Comparison of ENCODE assay signal across 1 cellular context in the genomic region with DNA sequence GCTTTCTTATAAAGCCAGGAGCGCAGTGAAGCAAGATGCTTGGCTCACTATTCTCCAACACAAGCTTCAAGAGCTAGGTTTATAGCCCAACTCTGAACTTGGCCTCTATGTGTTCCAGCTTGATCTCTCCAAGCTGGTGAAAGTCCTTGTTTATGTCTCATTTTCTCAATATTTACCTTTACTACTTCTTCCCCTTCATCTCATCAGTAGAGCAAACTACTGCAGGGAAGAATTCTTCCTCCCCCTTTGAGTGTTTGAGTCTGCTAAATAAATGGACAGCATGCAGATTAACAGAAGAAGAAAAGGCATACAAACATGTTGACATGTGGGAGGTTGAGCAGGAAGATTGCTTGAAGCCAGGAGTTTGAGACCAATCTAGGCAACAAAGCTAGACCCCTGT.
TF ChIP-seq lines count a peak whose summit lies in the region.

No MANE protein-coding gene starts in this region.

TF ChIP-seq in HepG2, 621 proteins besides CTCF, POLR2A, EP300 and RAD21 (continued from another document and continues in another):
- TF ChIP-seq, protein P1, sequence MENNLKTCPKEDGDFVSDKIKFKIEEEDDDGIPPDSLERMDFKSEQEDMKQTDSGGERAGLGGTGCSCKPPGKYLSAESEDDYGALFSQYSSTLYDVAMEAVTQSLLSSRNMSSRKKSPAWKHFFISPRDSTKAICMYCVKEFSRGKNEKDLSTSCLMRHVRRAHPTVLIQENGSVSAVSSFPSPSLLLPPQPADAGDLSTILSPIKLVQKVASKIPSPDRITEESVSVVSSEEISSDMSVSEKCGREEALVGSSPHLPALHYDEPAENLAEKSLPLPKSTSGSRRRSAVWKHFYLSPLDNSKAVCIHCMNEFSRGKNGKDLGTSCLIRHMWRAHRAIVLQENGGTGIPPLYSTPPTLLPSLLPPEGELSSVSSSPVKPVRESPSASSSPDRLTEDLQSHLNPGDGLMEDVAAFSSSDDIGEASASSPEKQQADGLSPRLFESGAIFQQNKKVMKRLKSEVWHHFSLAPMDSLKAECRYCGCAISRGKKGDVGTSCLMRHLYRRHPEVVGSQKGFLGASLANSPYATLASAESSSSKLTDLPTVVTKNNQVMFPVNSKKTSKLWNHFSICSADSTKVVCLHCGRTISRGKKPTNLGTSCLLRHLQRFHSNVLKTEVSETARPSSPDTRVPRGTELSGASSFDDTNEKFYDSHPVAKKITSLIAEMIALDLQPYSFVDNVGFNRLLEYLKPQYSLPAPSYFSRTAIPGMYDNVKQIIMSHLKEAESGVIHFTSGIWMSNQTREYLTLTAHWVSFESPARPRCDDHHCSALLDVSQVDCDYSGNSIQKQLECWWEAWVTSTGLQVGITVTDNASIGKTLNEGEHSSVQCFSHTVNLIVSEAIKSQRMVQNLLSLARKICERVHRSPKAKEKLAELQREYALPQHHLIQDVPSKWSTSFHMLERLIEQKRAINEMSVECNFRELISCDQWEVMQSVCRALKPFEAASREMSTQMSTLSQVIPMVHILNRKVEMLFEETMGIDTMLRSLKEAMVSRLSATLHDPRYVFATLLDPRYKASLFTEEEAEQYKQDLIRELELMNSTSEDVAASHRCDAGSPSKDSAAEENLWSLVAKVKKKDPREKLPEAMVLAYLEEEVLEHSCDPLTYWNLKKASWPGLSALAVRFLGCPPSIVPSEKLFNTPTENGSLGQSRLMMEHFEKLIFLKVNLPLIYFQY (CRISPR knock-in tag; IDR thresholded peaks at IDR 0.05; ENCODE audit: borderline replicate concordance): no peak
- TF ChIP-seq, protein P2, sequence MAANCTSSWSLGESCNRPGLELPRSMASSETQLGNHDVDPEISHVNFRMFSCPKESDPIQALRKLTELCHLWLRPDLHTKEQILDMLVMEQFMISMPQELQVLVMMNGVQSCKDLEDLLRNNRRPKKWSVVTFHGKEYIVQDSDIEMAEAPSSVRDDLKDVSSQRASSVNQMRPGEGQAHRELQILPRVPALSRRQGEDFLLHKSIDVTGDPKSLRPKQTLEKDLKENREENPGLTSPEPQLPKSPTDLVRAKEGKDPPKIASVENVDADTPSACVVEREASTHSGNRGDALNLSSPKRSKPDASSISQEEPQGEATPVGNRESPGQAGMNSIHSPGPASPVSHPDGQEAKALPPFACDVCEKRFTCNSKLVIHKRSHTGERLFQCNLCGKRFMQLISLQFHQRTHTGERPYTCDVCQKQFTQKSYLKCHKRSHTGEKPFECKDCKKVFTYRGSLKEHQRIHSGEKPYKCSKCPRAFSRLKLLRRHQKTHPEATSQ (CRISPR knock-in tag; IDR thresholded peaks at IDR 0.05; ENCODE audit: borderline replicate concordance): no peak
- TF ChIP-seq SALL1 (CRISPR knock-in tag; IDR thresholded peaks at IDR 0.05) (no peak), MAFG (CRISPR knock-in tag; IDR thresholded peaks at IDR 0.05) (no peak), ZNF652 (CRISPR knock-in tag; IDR thresholded peaks at IDR 0.05; ENCODE audit: borderline replicate concordance, low read depth) (no peak), TARDBP (CRISPR knock-in tag; IDR thresholded peaks at IDR 0.05) (0 out of 2 replicates have a peak, but pooled peaks have one; percentile 19), NCOA2 (CRISPR knock-in tag; IDR thresholded peaks at IDR 0.05) (peak; percentile 62; the same call in 1 of the 2 replicates), ZNF557 (CRISPR knock-in tag; IDR thresholded peaks at IDR 0.05) (no peak), CREM (IDR thresholded peaks at IDR 0.05) (peak; percentile 31; the same call in 1 of the 2 replicates), CREM (CRISPR knock-in tag; IDR thresholded peaks at IDR 0.05) (no peak), FOXA1 (IDR thresholded peaks at IDR 0.05) (no peak), FOXA1 (CRISPR knock-in tag; IDR thresholded peaks at IDR 0.05) (peak; percentile 4; the same call in 1 of the 2 replicates), TCF7 (IDR thresholded peaks at IDR 0.05; ENCODE audit: low read depth) (peak; percentile 48; the same call in 1 of the 2 replicates), ZNF549 (CRISPR knock-in tag; IDR thresholded peaks at IDR 0.05) (no peak), ZFP36L1 (CRISPR knock-in tag; IDR thresholded peaks at IDR 0.05) (no peak), SOX13 (IDR thresholded peaks at IDR 0.05) (no peak), SOX13 (CRISPR knock-in tag; conservative IDR thresholded peaks at IDR 0.05 in 1 of 2, IDR thresholded peaks at IDR 0.05 in 1 of 2) (peak in 1 of 2 experiments; percentile 20; a peak in 1 of 4 replicates), PHF8 (CRISPR knock-in tag; IDR thresholded peaks at IDR 0.05) (no peak), ZNF460 (CRISPR knock-in tag; IDR thresholded peaks at IDR 0.05; ENCODE audit: borderline replicate concordance) (no peak), ISL2 (CRISPR knock-in tag; IDR thresholded peaks at IDR 0.05) (peak; percentile 33; the same call in 1 of the 2 replicates), CENPT (CRISPR knock-in tag; IDR thresholded peaks at IDR 0.05; ENCODE audit: low read depth) (no peak), ZNF879 (CRISPR knock-in tag; IDR thresholded peaks at IDR 0.05) (no peak), PHF21A (CRISPR knock-in tag; IDR thresholded peaks at IDR 0.05) (peak; percentile 36; the same call in 1 of the 2 replicates), NFRKB (IDR thresholded peaks at IDR 0.05) (no peak), MIER3 (CRISPR knock-in tag; IDR thresholded peaks at IDR 0.05; ENCODE audit: borderline replicate concordance) (no peak), ZBTB21 (CRISPR knock-in tag; IDR thresholded peaks at IDR 0.05) (no peak), BCL6 (CRISPR knock-in tag; IDR thresholded peaks at IDR 0.05) (peak; percentile 63), ZNF7 (CRISPR knock-in tag; IDR thresholded peaks at IDR 0.05) (no peak), NFIC (IDR thresholded peaks at IDR 0.05; ENCODE audit: low read length) (peak; percentile 32; the same call in 1 of the 2 replicates)
- TF ChIP-seq, protein P3, sequence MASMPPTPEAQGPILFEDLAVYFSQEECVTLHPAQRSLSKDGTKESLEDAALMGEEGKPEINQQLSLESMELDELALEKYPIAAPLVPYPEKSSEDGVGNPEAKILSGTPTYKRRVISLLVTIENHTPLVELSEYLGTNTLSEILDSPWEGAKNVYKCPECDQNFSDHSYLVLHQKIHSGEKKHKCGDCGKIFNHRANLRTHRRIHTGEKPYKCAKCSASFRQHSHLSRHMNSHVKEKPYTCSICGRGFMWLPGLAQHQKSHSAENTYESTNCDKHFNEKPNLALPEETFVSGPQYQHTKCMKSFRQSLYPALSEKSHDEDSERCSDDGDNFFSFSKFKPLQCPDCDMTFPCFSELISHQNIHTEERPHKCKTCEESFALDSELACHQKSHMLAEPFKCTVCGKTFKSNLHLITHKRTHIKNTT (CRISPR knock-in tag; IDR thresholded peaks at IDR 0.05): no peak
- TF ChIP-seq, protein P4, sequence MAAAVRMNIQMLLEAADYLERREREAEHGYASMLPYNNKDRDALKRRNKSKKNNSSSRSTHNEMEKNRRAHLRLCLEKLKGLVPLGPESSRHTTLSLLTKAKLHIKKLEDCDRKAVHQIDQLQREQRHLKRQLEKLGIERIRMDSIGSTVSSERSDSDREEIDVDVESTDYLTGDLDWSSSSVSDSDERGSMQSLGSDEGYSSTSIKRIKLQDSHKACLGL (CRISPR knock-in tag; IDR thresholded peaks at IDR 0.05): no peak
- TF ChIP-seq, protein P5, sequence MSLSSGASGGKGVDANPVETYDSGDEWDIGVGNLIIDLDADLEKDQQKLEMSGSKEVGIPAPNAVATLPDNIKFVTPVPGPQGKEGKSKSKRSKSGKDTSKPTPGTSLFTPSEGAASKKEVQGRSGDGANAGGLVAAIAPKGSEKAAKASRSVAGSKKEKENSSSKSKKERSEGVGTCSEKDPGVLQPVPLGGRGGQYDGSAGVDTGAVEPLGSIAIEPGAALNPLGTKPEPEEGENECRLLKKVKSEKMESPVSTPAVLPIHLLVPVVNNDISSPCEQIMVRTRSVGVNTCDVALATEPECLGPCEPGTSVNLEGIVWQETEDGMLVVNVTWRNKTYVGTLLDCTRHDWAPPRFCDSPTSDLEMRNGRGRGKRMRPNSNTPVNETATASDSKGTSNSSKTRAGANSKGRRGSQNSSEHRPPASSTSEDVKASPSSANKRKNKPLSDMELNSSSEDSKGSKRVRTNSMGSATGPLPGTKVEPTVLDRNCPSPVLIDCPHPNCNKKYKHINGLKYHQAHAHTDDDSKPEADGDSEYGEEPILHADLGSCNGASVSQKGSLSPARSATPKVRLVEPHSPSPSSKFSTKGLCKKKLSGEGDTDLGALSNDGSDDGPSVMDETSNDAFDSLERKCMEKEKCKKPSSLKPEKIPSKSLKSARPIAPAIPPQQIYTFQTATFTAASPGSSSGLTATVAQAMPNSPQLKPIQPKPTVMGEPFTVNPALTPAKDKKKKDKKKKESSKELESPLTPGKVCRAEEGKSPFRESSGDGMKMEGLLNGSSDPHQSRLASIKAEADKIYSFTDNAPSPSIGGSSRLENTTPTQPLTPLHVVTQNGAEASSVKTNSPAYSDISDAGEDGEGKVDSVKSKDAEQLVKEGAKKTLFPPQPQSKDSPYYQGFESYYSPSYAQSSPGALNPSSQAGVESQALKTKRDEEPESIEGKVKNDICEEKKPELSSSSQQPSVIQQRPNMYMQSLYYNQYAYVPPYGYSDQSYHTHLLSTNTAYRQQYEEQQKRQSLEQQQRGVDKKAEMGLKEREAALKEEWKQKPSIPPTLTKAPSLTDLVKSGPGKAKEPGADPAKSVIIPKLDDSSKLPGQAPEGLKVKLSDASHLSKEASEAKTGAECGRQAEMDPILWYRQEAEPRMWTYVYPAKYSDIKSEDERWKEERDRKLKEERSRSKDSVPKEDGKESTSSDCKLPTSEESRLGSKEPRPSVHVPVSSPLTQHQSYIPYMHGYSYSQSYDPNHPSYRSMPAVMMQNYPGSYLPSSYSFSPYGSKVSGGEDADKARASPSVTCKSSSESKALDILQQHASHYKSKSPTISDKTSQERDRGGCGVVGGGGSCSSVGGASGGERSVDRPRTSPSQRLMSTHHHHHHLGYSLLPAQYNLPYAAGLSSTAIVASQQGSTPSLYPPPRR (CRISPR knock-in tag; IDR thresholded peaks at IDR 0.05; ENCODE audit: borderline replicate concordance): peak; percentile 27; the same call in 1 of the 2 replicates
- TF ChIP-seq, protein P6, sequence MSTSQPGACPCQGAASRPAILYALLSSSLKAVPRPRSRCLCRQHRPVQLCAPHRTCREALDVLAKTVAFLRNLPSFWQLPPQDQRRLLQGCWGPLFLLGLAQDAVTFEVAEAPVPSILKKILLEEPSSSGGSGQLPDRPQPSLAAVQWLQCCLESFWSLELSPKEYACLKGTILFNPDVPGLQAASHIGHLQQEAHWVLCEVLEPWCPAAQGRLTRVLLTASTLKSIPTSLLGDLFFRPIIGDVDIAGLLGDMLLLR (CRISPR knock-in tag; IDR thresholded peaks at IDR 0.05): no peak
- TF ChIP-seq, protein P7, sequence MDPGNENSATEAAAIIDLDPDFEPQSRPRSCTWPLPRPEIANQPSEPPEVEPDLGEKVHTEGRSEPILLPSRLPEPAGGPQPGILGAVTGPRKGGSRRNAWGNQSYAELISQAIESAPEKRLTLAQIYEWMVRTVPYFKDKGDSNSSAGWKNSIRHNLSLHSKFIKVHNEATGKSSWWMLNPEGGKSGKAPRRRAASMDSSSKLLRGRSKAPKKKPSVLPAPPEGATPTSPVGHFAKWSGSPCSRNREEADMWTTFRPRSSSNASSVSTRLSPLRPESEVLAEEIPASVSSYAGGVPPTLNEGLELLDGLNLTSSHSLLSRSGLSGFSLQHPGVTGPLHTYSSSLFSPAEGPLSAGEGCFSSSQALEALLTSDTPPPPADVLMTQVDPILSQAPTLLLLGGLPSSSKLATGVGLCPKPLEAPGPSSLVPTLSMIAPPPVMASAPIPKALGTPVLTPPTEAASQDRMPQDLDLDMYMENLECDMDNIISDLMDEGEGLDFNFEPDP (CRISPR knock-in tag; conservative IDR thresholded peaks at IDR 0.05): no peak
- TF ChIP-seq, protein P8, sequence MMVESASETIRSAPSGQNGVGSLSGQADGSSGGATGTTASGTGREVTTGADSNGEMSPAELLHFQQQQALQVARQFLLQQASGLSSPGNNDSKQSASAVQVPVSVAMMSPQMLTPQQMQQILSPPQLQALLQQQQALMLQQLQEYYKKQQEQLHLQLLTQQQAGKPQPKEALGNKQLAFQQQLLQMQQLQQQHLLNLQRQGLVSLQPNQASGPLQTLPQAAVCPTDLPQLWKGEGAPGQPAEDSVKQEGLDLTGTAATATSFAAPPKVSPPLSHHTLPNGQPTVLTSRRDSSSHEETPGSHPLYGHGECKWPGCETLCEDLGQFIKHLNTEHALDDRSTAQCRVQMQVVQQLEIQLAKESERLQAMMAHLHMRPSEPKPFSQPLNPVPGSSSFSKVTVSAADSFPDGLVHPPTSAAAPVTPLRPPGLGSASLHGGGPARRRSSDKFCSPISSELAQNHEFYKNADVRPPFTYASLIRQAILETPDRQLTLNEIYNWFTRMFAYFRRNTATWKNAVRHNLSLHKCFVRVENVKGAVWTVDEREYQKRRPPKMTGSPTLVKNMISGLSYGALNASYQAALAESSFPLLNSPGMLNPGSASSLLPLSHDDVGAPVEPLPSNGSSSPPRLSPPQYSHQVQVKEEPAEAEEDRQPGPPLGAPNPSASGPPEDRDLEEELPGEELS (CRISPR knock-in tag; IDR thresholded peaks at IDR 0.05): no peak
- TF ChIP-seq, protein P9, sequence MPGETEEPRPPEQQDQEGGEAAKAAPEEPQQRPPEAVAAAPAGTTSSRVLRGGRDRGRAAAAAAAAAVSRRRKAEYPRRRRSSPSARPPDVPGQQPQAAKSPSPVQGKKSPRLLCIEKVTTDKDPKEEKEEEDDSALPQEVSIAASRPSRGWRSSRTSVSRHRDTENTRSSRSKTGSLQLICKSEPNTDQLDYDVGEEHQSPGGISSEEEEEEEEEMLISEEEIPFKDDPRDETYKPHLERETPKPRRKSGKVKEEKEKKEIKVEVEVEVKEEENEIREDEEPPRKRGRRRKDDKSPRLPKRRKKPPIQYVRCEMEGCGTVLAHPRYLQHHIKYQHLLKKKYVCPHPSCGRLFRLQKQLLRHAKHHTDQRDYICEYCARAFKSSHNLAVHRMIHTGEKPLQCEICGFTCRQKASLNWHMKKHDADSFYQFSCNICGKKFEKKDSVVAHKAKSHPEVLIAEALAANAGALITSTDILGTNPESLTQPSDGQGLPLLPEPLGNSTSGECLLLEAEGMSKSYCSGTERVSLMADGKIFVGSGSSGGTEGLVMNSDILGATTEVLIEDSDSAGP (CRISPR knock-in tag; IDR thresholded peaks at IDR 0.05; ENCODE audit: borderline replicate concordance): no peak
- TF ChIP-seq, protein P10, sequence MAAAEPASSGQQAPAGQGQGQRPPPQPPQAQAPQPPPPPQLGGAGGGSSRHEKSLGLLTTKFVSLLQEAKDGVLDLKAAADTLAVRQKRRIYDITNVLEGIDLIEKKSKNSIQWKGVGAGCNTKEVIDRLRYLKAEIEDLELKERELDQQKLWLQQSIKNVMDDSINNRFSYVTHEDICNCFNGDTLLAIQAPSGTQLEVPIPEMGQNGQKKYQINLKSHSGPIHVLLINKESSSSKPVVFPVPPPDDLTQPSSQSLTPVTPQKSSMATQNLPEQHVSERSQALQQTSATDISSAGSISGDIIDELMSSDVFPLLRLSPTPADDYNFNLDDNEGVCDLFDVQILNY (CRISPR knock-in tag; conservative IDR thresholded peaks at IDR 0.05): no peak
